In the genomic region with DNA sequence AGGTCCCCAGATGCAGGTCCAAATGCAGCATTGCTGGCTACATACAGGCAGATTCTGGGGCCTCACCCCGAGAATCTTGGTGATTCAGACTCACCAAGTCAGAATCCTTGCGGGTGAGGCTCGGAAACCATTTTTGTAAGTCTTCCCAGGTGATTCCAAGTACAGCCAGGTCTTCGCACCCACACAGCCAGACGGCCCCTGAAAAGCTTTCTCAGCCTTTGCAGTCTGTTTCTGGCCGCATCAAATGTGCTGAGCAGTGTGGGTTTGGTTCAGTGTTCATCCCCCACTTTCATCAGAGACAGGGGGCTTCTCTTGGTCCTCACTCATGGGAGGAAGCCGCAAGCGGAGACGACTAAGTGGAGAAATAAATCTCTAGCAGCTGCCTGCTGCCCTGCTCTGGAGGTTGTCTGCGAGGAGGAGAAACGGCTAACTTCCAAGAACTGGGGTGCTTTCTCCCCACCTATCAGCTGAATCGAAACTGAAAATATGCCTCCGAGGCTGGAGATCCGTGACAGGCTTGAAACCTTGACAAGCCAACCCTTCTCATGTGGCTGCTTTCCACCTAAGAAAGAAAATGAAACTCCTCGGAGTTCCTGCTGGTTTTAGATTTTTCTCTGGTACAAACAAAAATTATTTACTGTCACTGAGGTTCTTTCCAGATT, we compare ENCODE assay signal across 8 cellular contexts. TPM values are rescaled to one million over a fixed set of nuclear protein-coding genes. Genes with fewer than 3 reads are reported as not detected.
DNase-seq lines count a peak whose midpoint lies in the region; ATAC-seq and FAIRE-seq lines count a peak whose summit lies in the region.

No MANE protein-coding gene starts in this region.

- H2AFZ ChIP-seq in ACC112 (ENCODE audit: low read length, unreplicated experiment): peak overlapping the region; percentile 93

- ATAC-seq in HG03439 (IDR thresholded peaks at IDR 0.05; ENCODE audit: unreplicated experiment): peak; percentile 84

- FAIRE-seq in GM19239 (lab: Jason Lieb, UNC): peak; percentile 96

- H3K4me3 ChIP-seq in ACC112 (ENCODE audit: low read depth, low read length) (peak overlapping the region; percentile 82), esophagus (ENCODE audit: low read depth in 1 of 2, low read length in 2 of 2) (peak overlapping the region; percentile 39 to 70)

- peaks cover 5% of the 10 kb centered on the region for H3K4me1 ChIP-seq in ACC112 (ENCODE audit: control insufficient read depth, insufficient read depth, low read length, unreplicated experiment)
- peaks cover 0 to 4% of the 10 kb centered on the region in 2 donors for H3K4me1 ChIP-seq in esophagus (ENCODE audit: control insufficient read depth in 2 of 2, insufficient read depth in 2 of 2, low read length in 1 of 2)

- WGBS in esophagus, 2 donors: 21 to 31% methylated on average over 15 of the region's 15 CpGs

- H3K27ac ChIP-seq in ACC112 (ENCODE audit: low read depth, low read length): peak overlapping the region; percentile 36
- H3K27ac ChIP-seq in esophagus (ENCODE audit: low read depth in 2 of 2, low read length in 1 of 2): peak overlapping the region; percentile 87 to 94

- H3K79me2 ChIP-seq in ACC112 (ENCODE audit: control insufficient read depth, insufficient read depth, low read length, unreplicated experiment): no peaks in the 10 kb centered on the region

- intact Hi-C loops in posterior vena cava (cut with DNase I): no loop called here

- peak; percentile 83 for DNase-seq in GM19239 (ENCODE audit: insufficient read length, low spot score)
- peak; percentile 80 for DNase-seq in activated CD4-positive, alpha-beta T cell treated with anti-CD3 and anti-CD28 coated beads for 48 hours
- peak; percentile 68 for DNase-seq in posterior vena cava (ENCODE audit: low spot score)
- DNase-seq in NCI-H2081 treated with DMSO at 0.1 percent for 48 hours (lab: John Stamatoyannopoulos, UW): no peak
- no peak for DNase-seq in RKO (ENCODE audit: low spot score)

- H3K27me3 ChIP-seq in ACC112 (ENCODE audit: insufficient read depth, low read length) (no peaks in the 10 kb centered on the region), esophagus (ENCODE audit: control insufficient read depth in 1 of 2, insufficient read depth in 2 of 2, low read length in 2 of 2) (no peaks in the 10 kb centered on the region)

- H3K36me3 ChIP-seq in ACC112 (ENCODE audit: insufficient read depth, low read length) (no peaks in the 10 kb centered on the region), esophagus (ENCODE audit: control insufficient read depth in 2 of 2, insufficient read depth in 2 of 2, low read length in 1 of 2) (no peaks in the 10 kb centered on the region)

- H3K9me3 ChIP-seq in esophagus (ENCODE audit: control insufficient read depth in 2 of 2, insufficient read depth in 1 of 2, low read depth in 1 of 2, low read length in 1 of 2): no peaks in the 10 kb centered on the region

RNA-seq across cellular contexts. Expression of a gene that starts 8.9 kb away (rescaled TPM):
- polyA plus RNA-seq in esophagus: 1 to 10 TPM; 3.6 to 8.8 TPM
- 10 to 100 TPM; 16.0 to 22.7 TPM for total RNA-seq in posterior vena cava

RNA-seq across cellular contexts. Expression of a gene that starts 20.5 kb away (rescaled TPM):
- polyA plus RNA-seq in esophagus: 10 to 100 TPM; 37.1 to 62.4 TPM
- total RNA-seq in posterior vena cava: 10 to 100 TPM; 42.5 to 55.0 TPM

Comparison
In these comparisons a context has a peak if more than half of its experiments do, and no peak if none do; other contexts are left out.
1. DNase-seq: peak in GM19239 (single experiment), activated CD4-positive, alpha-beta T cell treated with anti-CD3 and anti-CD28 coated beads for 48 hours (single experiment) and posterior vena cava (single experiment); none in NCI-H2081 treated with DMSO at 0.1 percent for 48 hours (single experiment) and RKO (single experiment).